ENCODE assay signal across 25 cellular contexts in the genomic region with DNA sequence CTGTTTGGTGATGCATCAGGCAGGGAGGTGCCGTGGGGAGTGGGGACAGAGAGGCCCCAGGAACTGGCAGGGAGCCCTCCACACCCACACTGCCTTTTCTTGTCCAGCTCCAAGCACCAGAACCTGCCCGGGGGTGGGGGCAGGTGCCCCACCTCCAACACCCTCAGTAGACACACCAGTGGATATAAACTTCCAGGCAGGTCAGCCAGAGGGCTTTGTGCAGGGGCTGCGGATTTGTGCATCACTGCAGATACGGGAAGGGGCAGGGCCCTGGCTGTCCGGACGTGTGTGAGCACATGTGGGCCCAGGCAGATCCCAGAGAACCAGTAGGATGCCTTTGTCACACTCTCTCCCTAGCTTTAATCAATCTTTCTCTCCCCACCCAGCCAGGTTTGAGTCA. TPM values are rescaled to one million over a fixed set of nuclear protein-coding genes. Genes with fewer than 3 reads are reported as not detected.
A peak's percentile ranks its signal among the peaks of the same experiment; 100 is the strongest.
DNase-seq lines count a peak whose midpoint lies in the region; ATAC-seq, FAIRE-seq and TF ChIP-seq lines count a peak whose summit lies in the region.
"Had no signal": no experiment of that assay in that cellular context is flagged by ENCODE, and none has a peak within 500 bp of the region (broad histone marks: within the 10 kb centered on the region; RNA-seq: fewer than 3 reads in every experiment).

No MANE protein-coding gene starts in this region.

- H3K4me2 ChIP-seq in HepG2 (ENCODE audit: low read depth, low read length) (no peak overlapping the region), GM23338 (no peak overlapping the region)

- H4K20me1 ChIP-seq in HepG2 (ENCODE audit: insufficient read depth, low read length), result no peaks in the 10 kb centered on the region
- no peaks in the 10 kb centered on the region for H4K20me1 ChIP-seq in GM23338 (replicated peaks; ENCODE audit: insufficient read depth)

- peaks cover 19 to 38% of the 10 kb centered on the region in 2 experiments; a peak in 4 of 5 replicates for H3K36me3 ChIP-seq in HepG2 (replicated peaks in 1 of 2; ENCODE audit: control insufficient read depth in 1 of 2, insufficient read depth in 2 of 2, low read length in 2 of 2)
- H3K36me3 ChIP-seq in right lobe of liver, result peaks cover 0 to 24% (median 5%) of the 10 kb centered on the region in 4 donors
- no peaks in the 10 kb centered on the region for H3K36me3 ChIP-seq in GM23338 (ENCODE audit: insufficient read depth)
- H3K36me3 ChIP-seq: BE2C had no signal

- CTCF ChIA-PET in HepG2 (lab: Yijun Ruan, JAX; ENCODE audit: low intra/inter-chr PET ratio, low total read pairs), result no interaction called here

- TF ChIP-seq EP300 in HepG2 (IDR thresholded peaks at IDR 0.05; ENCODE audit: low read depth in 2 of 2, low read length in 2 of 2) (no peak), HepG2 (CRISPR knock-in tag; IDR thresholded peaks at IDR 0.05; ENCODE audit: borderline replicate concordance) (no peak)

- intact Hi-C loops in HepG2 (cut with micrococcal nuclease; ENCODE audit: unreplicated experiment) (no loop called here), right lobe of liver (cut with DNase I) (no loop called here)

- TF ChIP-seq RAD21 in HepG2 (CRISPR knock-in tag; IDR thresholded peaks at IDR 0.05), result no peak

- H3K4me3 ChIP-seq in HepG2 (replicated peaks in 1 of 3; ENCODE audit: insufficient read depth in 1 of 3, low read depth in 2 of 3, low read length in 3 of 3), result no peak overlapping the region
- no peak overlapping the region for H3K4me3 ChIP-seq in right lobe of liver
- H3K4me3 ChIP-seq in epithelial cell of esophagus (ENCODE audit: low read length), result peak overlapping the region; percentile 55
- H3K4me3 ChIP-seq in GM23338, result no peak overlapping the region
- H3K4me3 ChIP-seq: heart right ventricle, psoas muscle had no signal

- H2AFZ ChIP-seq in HepG2 (ENCODE audit: low read length), result no peak overlapping the region
- no peak overlapping the region for H2AFZ ChIP-seq in GM23338

- H3K4me1 ChIP-seq in HepG2 (ENCODE audit: insufficient read depth, low read length), result peaks cover 13% of the 10 kb centered on the region
- no peaks in the 10 kb centered on the region for H3K4me1 ChIP-seq in right lobe of liver
- H3K4me1 ChIP-seq in GM23338 (ENCODE audit: insufficient read depth), result no peaks in the 10 kb centered on the region
- H3K4me1 ChIP-seq: BE2C, heart right ventricle, psoas muscle had no signal

- H3F3A ChIP-seq in GM23338 (replicated peaks; ENCODE audit: low read depth), result no peaks in the 10 kb centered on the region

- ATAC-seq in HepG2, result no peak
- ATAC-seq in right lobe of liver, result no peak
- no peak for ATAC-seq in GM23338
- ATAC-seq: activated CD8-positive, alpha-beta memory T cell treated with anti-CD3 and anti-CD28 coated beads, Interleukin-2, amount 10 ng/mL, durations not matched to agents 7 days and 5 days; HCT116; heart right ventricle; psoas muscle; SK-N-SH treated with all-trans-retinoic acid at 6 μM for 48 hours had no signal

- TF ChIP-seq POLR2A in HepG2 (IDR thresholded peaks at IDR 0.05; ENCODE audit: insufficient read depth in 1 of 2, low read depth in 2 of 2, low read length in 2 of 2) (no peak), right lobe of liver (IDR thresholded peaks at IDR 0.05) (no peak)

- TF ChIP-seq CTCF in HepG2 (CRISPR knock-in tag; IDR thresholded peaks at IDR 0.05) (no peak), right lobe of liver (IDR thresholded peaks at IDR 0.05) (no peak), epithelial cell of esophagus (IDR thresholded peaks at IDR 0.05; ENCODE audit: insufficient read depth, low read depth, low read length, missing control alignments) (no peak), nephron progenitor cell (IDR thresholded peaks at IDR 0.05) (no peak), GM23338 (conservative IDR thresholded peaks at IDR 0.05; ENCODE audit: low read depth in 2 of 2) (no peak)

- 88% methylated on average over 6 of the region's 6 CpGs for WGBS in HepG2 (ENCODE audit: low lambda C conversion rate)
- 80% methylated on average over 1 of the region's 6 CpGs for WGBS in right lobe of liver (ENCODE audit: insufficient coverage, low coverage, low lambda C conversion rate, missing lambda C conversion rate)

- POLR2A ChIA-PET in HepG2 (lab: Yijun Ruan, JAX), result interaction anchor here (1.0 to 16.5 kb wide), 4 partner anchors 12 to 43 kb away, joined by 5 to 435 read pairs (median 15); a partner anchor contains a TSS

- DNase-seq in HepG2 (ENCODE audit: low spot score) (no peak), right lobe of liver (no peak), epithelial cell of esophagus (ENCODE audit: low read depth) (peak; percentile 89), nephron progenitor cell (no peak), mucosa of gallbladder (ENCODE audit: low spot score) (no peak), A172 (ENCODE audit: low spot score) (no peak), GM23338 (ENCODE audit: low spot score) (no peak)
- DNase-seq in activated naive CD8-positive, alpha-beta T cell treated with anti-CD3 and anti-CD28 coated beads for 36 hours, result no peak
- DNase-seq: activated CD4-positive, alpha-beta T cell treated with anti-CD3 and anti-CD28 coated beads for 4 hours; activated CD8-positive, alpha-beta memory T cell treated with anti-CD3 and anti-CD28 coated beads, Interleukin-2, amount 10 ng/mL, durations not matched to agents 7 days and 5 days; anterior cingulate cortex; BE2C; central memory CD4-positive, alpha-beta T cell; dermis blood vessel endothelial cell; foreskin fibroblast; heart right ventricle; NCI-H1105; NCI-H2029; NCI-H774; psoas muscle; T-helper 2 cell had no signal

- H3K27ac ChIP-seq in HepG2 (ENCODE audit: extremely low read length, insufficient read depth, low read length), result no peak overlapping the region
- H3K27ac ChIP-seq in right lobe of liver, result no peak overlapping the region
- no peak overlapping the region for H3K27ac ChIP-seq in GM23338 (ENCODE audit: low read depth)
- H3K27ac ChIP-seq: heart right ventricle, psoas muscle had no signal

- H3K27ac Mint-ChIP-seq in nephron progenitor cell (peak overlapping the region; percentile 42), GM23338 (no peak overlapping the region)
- H3K27ac Mint-ChIP-seq in activated naive CD8-positive, alpha-beta T cell treated with anti-CD3 and anti-CD28 coated beads for 36 hours, result no peak overlapping the region
- H3K27ac Mint-ChIP-seq: activated CD8-positive, alpha-beta memory T cell treated with anti-CD3 and anti-CD28 coated beads, Interleukin-2, amount 10 ng/mL, durations not matched to agents 7 days and 5 days; activated naive CD4-positive, alpha-beta T cell treated with anti-CD3 and anti-CD28 coated beads, Interleukin-2, amount 50 U/mL, for 24 hours had no signal

- in situ Hi-C loops in HepG2 (cut with HindIII; ENCODE audit: extremely low pct_ligation_motif_present, low pct_unique_long_range_greater_than_20kb), result no loop called here

- H3K9me3 Mint-ChIP-seq in nephron progenitor cell, result no peaks in the 10 kb centered on the region
- no peaks in the 10 kb centered on the region for H3K9me3 Mint-ChIP-seq in activated naive CD8-positive, alpha-beta T cell treated with anti-CD3 and anti-CD28 coated beads for 36 hours
- H3K9me3 Mint-ChIP-seq in GM23338, result no peaks in the 10 kb centered on the region
- H3K9me3 Mint-ChIP-seq: activated naive CD4-positive, alpha-beta T cell treated with anti-CD3 and anti-CD28 coated beads, Interleukin-2, amount 50 U/mL, for 24 hours; IgD-negative memory B cell had no signal

- H3K4me3 Mint-ChIP-seq in nephron progenitor cell (no peak overlapping the region), GM23338 (no peak overlapping the region)
- no peak overlapping the region for H3K4me3 Mint-ChIP-seq in activated naive CD8-positive, alpha-beta T cell treated with anti-CD3 and anti-CD28 coated beads for 36 hours
- H3K4me3 Mint-ChIP-seq: activated CD8-positive, alpha-beta memory T cell treated with anti-CD3 and anti-CD28 coated beads, Interleukin-2, amount 10 ng/mL, durations not matched to agents 7 days and 5 days; activated naive CD4-positive, alpha-beta T cell treated with anti-CD3 and anti-CD28 coated beads, Interleukin-2, amount 50 U/mL, for 24 hours had no signal

- H3K27me3 Mint-ChIP-seq in nephron progenitor cell (ENCODE audit: low read depth, poor library complexity) (peaks cover 3% of the 10 kb centered on the region), GM23338 (ENCODE audit: insufficient read depth, low read depth, poor library complexity) (peaks cover 10% of the 10 kb centered on the region)
- no peaks in the 10 kb centered on the region for H3K27me3 Mint-ChIP-seq in activated naive CD8-positive, alpha-beta T cell treated with anti-CD3 and anti-CD28 coated beads for 36 hours
- H3K27me3 Mint-ChIP-seq: activated CD8-positive, alpha-beta memory T cell treated with anti-CD3 and anti-CD28 coated beads, Interleukin-2, amount 10 ng/mL, durations not matched to agents 7 days and 5 days; activated naive CD4-positive, alpha-beta T cell treated with anti-CD3 and anti-CD28 coated beads, Interleukin-2, amount 50 U/mL, for 24 hours; IgD-negative memory B cell had no signal

- H3K79me2 ChIP-seq in HepG2 (ENCODE audit: insufficient read depth, low read length), result no peaks in the 10 kb centered on the region
- no peaks in the 10 kb centered on the region for H3K79me2 ChIP-seq in GM23338 (replicated peaks; ENCODE audit: insufficient read depth)

- no peak for FAIRE-seq in HepG2 (lab: Jason Lieb, UNC)

- H3K9ac ChIP-seq in HepG2 (ENCODE audit: insufficient read depth, low read depth, low read length), result no peak overlapping the region

- H3K9me2 ChIP-seq in GM23338 (ENCODE audit: insufficient read depth), result no peaks in the 10 kb centered on the region

- H3K4me1 Mint-ChIP-seq in nephron progenitor cell (peaks cover 6% of the 10 kb centered on the region), GM23338 (peaks cover 3% of the 10 kb centered on the region; the same call in 1 of the 3 replicates)
- H3K4me1 Mint-ChIP-seq in activated naive CD8-positive, alpha-beta T cell treated with anti-CD3 and anti-CD28 coated beads for 36 hours, result no peaks in the 10 kb centered on the region
- H3K4me1 Mint-ChIP-seq: activated CD8-positive, alpha-beta memory T cell treated with anti-CD3 and anti-CD28 coated beads, Interleukin-2, amount 10 ng/mL, durations not matched to agents 7 days and 5 days; activated naive CD4-positive, alpha-beta T cell treated with anti-CD3 and anti-CD28 coated beads, Interleukin-2, amount 50 U/mL, for 24 hours had no signal

- H3K9me3 ChIP-seq in HepG2 (ENCODE audit: low read length), result no peaks in the 10 kb centered on the region
- H3K9me3 ChIP-seq in right lobe of liver, result no peaks in the 10 kb centered on the region
- H3K9me3 ChIP-seq: BE2C, heart right ventricle, psoas muscle had no signal

- H3K27me3 ChIP-seq in HepG2 (ENCODE audit: control insufficient read depth in 1 of 2, insufficient read depth in 2 of 2, low read length in 2 of 2) (no peaks in the 10 kb centered on the region), right lobe of liver (no peaks in the 10 kb centered on the region), GM23338 (ENCODE audit: insufficient read depth) (no peaks in the 10 kb centered on the region)
- H3K27me3 ChIP-seq: BE2C, heart right ventricle had no signal

- H3K36me3 Mint-ChIP-seq in nephron progenitor cell (ENCODE audit: low read depth) (peaks cover 10% of the 10 kb centered on the region), GM23338 (ENCODE audit: low read depth) (peaks cover 6% of the 10 kb centered on the region; the same call in 2 of the 3 replicates)
- H3K36me3 Mint-ChIP-seq in activated naive CD8-positive, alpha-beta T cell treated with anti-CD3 and anti-CD28 coated beads for 36 hours, result peaks cover 2% of the 10 kb centered on the region

- BruUV-seq in HepG2 (replicated peaks; lab: Mats Ljungman, UMichigan), result no TSS peak

RNA-seq across cellular contexts. Expression of a gene that starts 1.3 kb away (rescaled TPM):
- 1.9 and 3.2 TPM in 2 replicates for total RNA-seq in HepG2 (2016; rRNA removed; fragmentation: Illumina TruSeq; extraction: Trizol)
- 2.0 and 2.8 TPM in 2 replicates for total RNA-seq in HepG2 (2016; cell fraction: cytosol; rRNA removed; fragmentation: Illumina TruSeq; extraction: Trizol; ENCODE audit: low read depth)
- 0.86 and 4.5 TPM in 2 replicates for total RNA-seq in HepG2 (2016; cell fraction: insoluble cytoplasmic fraction; rRNA removed; fragmentation: Illumina TruSeq; extraction: Trizol)
- total RNA-seq in HepG2 (2016; cell fraction: membrane; rRNA removed; fragmentation: Illumina TruSeq; extraction: Trizol), result 2.8 and 3.2 TPM in 2 replicates
- total RNA-seq in HepG2 (2016; cell fraction: nucleus; rRNA removed; fragmentation: Illumina TruSeq; extraction: Trizol), result 5.9 and 9.4 TPM in 2 replicates
- polyA plus RNA-seq in HepG2 (2011; rRNA removed), result 9.5 and 10.6 TPM in 2 replicates
- polyA plus RNA-seq in HepG2 (2011; cell fraction: cytosol; rRNA removed), result 2.8 and 4.4 TPM in 2 replicates
- polyA plus RNA-seq in HepG2 (2011; cell fraction: nucleus; rRNA removed), result 70.4 and 118 TPM in 2 replicates
- 5.0 and 6.8 TPM in 2 replicates for polyA plus RNA-seq in HepG2 (2012)
- 1.5 and 2.0 TPM in 2 replicates for polyA plus RNA-seq in HepG2 (2016; cell fraction: cytosol; fragmentation: Illumina TruSeq; extraction: Trizol; ENCODE audit: low read depth)
- polyA plus RNA-seq in HepG2 (2016; cell fraction: insoluble cytoplasmic fraction; fragmentation: Illumina TruSeq; extraction: Trizol; ENCODE audit: low read depth), result 1.4 and 1.7 TPM in 2 replicates
- 1.9 and 2.6 TPM in 2 replicates for polyA plus RNA-seq in HepG2 (2016; cell fraction: membrane; fragmentation: Illumina TruSeq; extraction: Trizol; ENCODE audit: low read depth)
- polyA plus RNA-seq in HepG2 (2016; cell fraction: nucleus; fragmentation: Illumina TruSeq; extraction: Trizol; ENCODE audit: insufficient read depth, low read depth), result 19.1 and 23.5 TPM in 2 replicates
- polyA minus RNA-seq in HepG2 (2011; rRNA and poly(A)+ RNA removed; ENCODE audit: low replicate concordance), result 10.5 and 15.8 TPM in 2 replicates
- polyA minus RNA-seq in HepG2 (2011; cell fraction: cytosol; rRNA and poly(A)+ RNA removed), result 1.6 TPM in 1 of 2 replicates, not detected in the other
- polyA minus RNA-seq in HepG2 (2011; cell fraction: nucleus; rRNA and poly(A)+ RNA removed), result 19.0 and 26.3 TPM in 2 replicates
- total RNA-seq in right lobe of liver, result 1 to 10 TPM in 2 of 6 experiments, under 1 TPM in 4; 0.37 to 1.9 (median 0.77) TPM
- 1 to 10 TPM; 2.6 to 3.3 TPM for total RNA-seq in activated naive CD8-positive, alpha-beta T cell treated with anti-CD3 and anti-CD28 coated beads for 36 hours
- total RNA-seq in mucosa of gallbladder, result 3.0 TPM
- total RNA-seq in A172 (2014; rRNA removed; shearing (Covaris generic)), result 0.64 and 3.3 TPM in 2 replicates
- 0.39 and 0.63 TPM in 2 replicates for total RNA-seq in GM23338 (2014; rRNA removed; shearing (Covaris generic))
- polyA plus RNA-seq in GM23338 (2016; fragmentation: Nextera tagmentation; extraction: Ambion mirVana), result 0.31 and 0.42 TPM in 2 replicates
- polyA plus RNA-seq: IgD-negative memory B cell had no signal

RNA-seq across cellular contexts. Expression of a gene that starts 7.1 kb away (rescaled TPM):
- total RNA-seq in HepG2 (2016; rRNA removed; fragmentation: Illumina TruSeq; extraction: Trizol), result 31.2 and 57.9 TPM in 2 replicates
- total RNA-seq in HepG2 (2016; cell fraction: cytosol; rRNA removed; fragmentation: Illumina TruSeq; extraction: Trizol; ENCODE audit: low read depth), result 53.1 and 55.5 TPM in 2 replicates
- 28.7 and 55.2 TPM in 2 replicates for total RNA-seq in HepG2 (2016; cell fraction: insoluble cytoplasmic fraction; rRNA removed; fragmentation: Illumina TruSeq; extraction: Trizol)
- total RNA-seq in HepG2 (2016; cell fraction: membrane; rRNA removed; fragmentation: Illumina TruSeq; extraction: Trizol), result 39.6 and 50.8 TPM in 2 replicates
- total RNA-seq in HepG2 (2016; cell fraction: nucleus; rRNA removed; fragmentation: Illumina TruSeq; extraction: Trizol), result 73.3 and 76.1 TPM in 2 replicates
- polyA plus RNA-seq in HepG2 (2011; rRNA removed), result 90.8 and 111 TPM in 2 replicates
- polyA plus RNA-seq in HepG2 (2011; cell fraction: cytosol; rRNA removed), result 39.6 and 61.4 TPM in 2 replicates
- 727 and 889 TPM in 2 replicates for polyA plus RNA-seq in HepG2 (2011; cell fraction: nucleus; rRNA removed)
- polyA plus RNA-seq in HepG2 (2012), result 57.8 and 65.9 TPM in 2 replicates
- 23.3 and 25.5 TPM in 2 replicates for polyA plus RNA-seq in HepG2 (2016; cell fraction: cytosol; fragmentation: Illumina TruSeq; extraction: Trizol; ENCODE audit: low read depth)
- 26.2 and 35.5 TPM in 2 replicates for polyA plus RNA-seq in HepG2 (2016; cell fraction: insoluble cytoplasmic fraction; fragmentation: Illumina TruSeq; extraction: Trizol; ENCODE audit: low read depth)
- polyA plus RNA-seq in HepG2 (2016; cell fraction: membrane; fragmentation: Illumina TruSeq; extraction: Trizol; ENCODE audit: low read depth), result 26.4 and 35.2 TPM in 2 replicates
- polyA plus RNA-seq in HepG2 (2016; cell fraction: nucleus; fragmentation: Illumina TruSeq; extraction: Trizol; ENCODE audit: insufficient read depth, low read depth), result 187 and 194 TPM in 2 replicates
- polyA minus RNA-seq in HepG2 (2011; rRNA and poly(A)+ RNA removed; ENCODE audit: low replicate concordance), result 110 and 204 TPM in 2 replicates
- polyA minus RNA-seq in HepG2 (2011; cell fraction: cytosol; rRNA and poly(A)+ RNA removed), result 28.8 and 31.7 TPM in 2 replicates
- polyA minus RNA-seq in HepG2 (2011; cell fraction: nucleus; rRNA and poly(A)+ RNA removed), result 149 and 154 TPM in 2 replicates
- 10 to 100 TPM; 11.5 to 28.3 (median 15.2) TPM for total RNA-seq in right lobe of liver
- total RNA-seq in activated naive CD8-positive, alpha-beta T cell treated with anti-CD3 and anti-CD28 coated beads for 36 hours, result 10 to 100 TPM; 34.5 to 36.1 TPM
- total RNA-seq in mucosa of gallbladder, result 36.0 TPM
- total RNA-seq in A172 (2014; rRNA removed; shearing (Covaris generic)), result 14.7 and 15.2 TPM in 2 replicates
- 18.8 and 20.7 TPM in 2 replicates for total RNA-seq in GM23338 (2014; rRNA removed; shearing (Covaris generic))
- 17.6 and 25.2 TPM in 2 replicates for polyA plus RNA-seq in GM23338 (2016; fragmentation: Nextera tagmentation; extraction: Ambion mirVana)

RNA-seq across cellular contexts. Expression of a gene that starts 21.9 kb away (rescaled TPM):
- total RNA-seq in HepG2 (2016; rRNA removed; fragmentation: Illumina TruSeq; extraction: Trizol), result 73.5 and 73.7 TPM in 2 replicates
- total RNA-seq in HepG2 (2016; cell fraction: cytosol; rRNA removed; fragmentation: Illumina TruSeq; extraction: Trizol; ENCODE audit: low read depth), result 13.7 and 18.4 TPM in 2 replicates
- total RNA-seq in HepG2 (2016; cell fraction: insoluble cytoplasmic fraction; rRNA removed; fragmentation: Illumina TruSeq; extraction: Trizol), result 68.8 and 73.9 TPM in 2 replicates
- 41.9 and 48.5 TPM in 2 replicates for total RNA-seq in HepG2 (2016; cell fraction: membrane; rRNA removed; fragmentation: Illumina TruSeq; extraction: Trizol)
- 48.8 and 53.9 TPM in 2 replicates for total RNA-seq in HepG2 (2016; cell fraction: nucleus; rRNA removed; fragmentation: Illumina TruSeq; extraction: Trizol)
- 52.0 and 59.8 TPM in 2 replicates for polyA plus RNA-seq in HepG2 (2011; rRNA removed)
- polyA plus RNA-seq in HepG2 (2011; cell fraction: cytosol; rRNA removed), result 32.2 and 34.7 TPM in 2 replicates
- 73.2 and 83.2 TPM in 2 replicates for polyA plus RNA-seq in HepG2 (2011; cell fraction: nucleus; rRNA removed)
- 36.1 and 60.0 TPM in 2 replicates for polyA plus RNA-seq in HepG2 (2012)
- 10.3 and 11.1 TPM in 2 replicates for polyA plus RNA-seq in HepG2 (2016; cell fraction: cytosol; fragmentation: Illumina TruSeq; extraction: Trizol; ENCODE audit: low read depth)
- 65.8 and 69.3 TPM in 2 replicates for polyA plus RNA-seq in HepG2 (2016; cell fraction: insoluble cytoplasmic fraction; fragmentation: Illumina TruSeq; extraction: Trizol; ENCODE audit: low read depth)
- 26.7 and 30.0 TPM in 2 replicates for polyA plus RNA-seq in HepG2 (2016; cell fraction: membrane; fragmentation: Illumina TruSeq; extraction: Trizol; ENCODE audit: low read depth)
- 53.3 and 55.1 TPM in 2 replicates for polyA plus RNA-seq in HepG2 (2016; cell fraction: nucleus; fragmentation: Illumina TruSeq; extraction: Trizol; ENCODE audit: insufficient read depth, low read depth)
- polyA minus RNA-seq in HepG2 (2011; rRNA and poly(A)+ RNA removed; ENCODE audit: low replicate concordance), result 36.9 and 44.7 TPM in 2 replicates
- 25.1 and 30.9 TPM in 2 replicates for polyA minus RNA-seq in HepG2 (2011; cell fraction: cytosol; rRNA and poly(A)+ RNA removed)
- polyA minus RNA-seq in HepG2 (2011; cell fraction: nucleus; rRNA and poly(A)+ RNA removed), result 82.3 and 93.4 TPM in 2 replicates
- 10 to 100 TPM; 13.4 to 28.1 (median 24.1) TPM for total RNA-seq in right lobe of liver
- total RNA-seq in activated naive CD8-positive, alpha-beta T cell treated with anti-CD3 and anti-CD28 coated beads for 36 hours, result 10 to 100 TPM; 68.2 to 71.1 TPM
- 61.8 TPM for total RNA-seq in mucosa of gallbladder
- total RNA-seq in A172 (2014; rRNA removed; shearing (Covaris generic)), result 36.1 and 44.5 TPM in 2 replicates
- 24.6 and 36.0 TPM in 2 replicates for total RNA-seq in GM23338 (2014; rRNA removed; shearing (Covaris generic))
- 22.0 and 24.1 TPM in 2 replicates for polyA plus RNA-seq in GM23338 (2016; fragmentation: Nextera tagmentation; extraction: Ambion mirVana)

RNA-seq across cellular contexts. Expression of a gene that starts 31.6 kb away (rescaled TPM):
- 273 and 345 TPM in 2 replicates for total RNA-seq in HepG2 (2016; rRNA removed; fragmentation: Illumina TruSeq; extraction: Trizol)
- 151 and 152 TPM in 2 replicates for total RNA-seq in HepG2 (2016; cell fraction: cytosol; rRNA removed; fragmentation: Illumina TruSeq; extraction: Trizol; ENCODE audit: low read depth)
- total RNA-seq in HepG2 (2016; cell fraction: insoluble cytoplasmic fraction; rRNA removed; fragmentation: Illumina TruSeq; extraction: Trizol), result 269 and 346 TPM in 2 replicates
- 294 and 315 TPM in 2 replicates for total RNA-seq in HepG2 (2016; cell fraction: membrane; rRNA removed; fragmentation: Illumina TruSeq; extraction: Trizol)
- 141 and 150 TPM in 2 replicates for total RNA-seq in HepG2 (2016; cell fraction: nucleus; rRNA removed; fragmentation: Illumina TruSeq; extraction: Trizol)
- polyA plus RNA-seq in HepG2 (2011; rRNA removed), result 185 and 210 TPM in 2 replicates
- polyA plus RNA-seq in HepG2 (2011; cell fraction: cytosol; rRNA removed), result 161 and 177 TPM in 2 replicates
- 147 and 170 TPM in 2 replicates for polyA plus RNA-seq in HepG2 (2011; cell fraction: nucleus; rRNA removed)
- 162 and 212 TPM in 2 replicates for polyA plus RNA-seq in HepG2 (2012)
- polyA plus RNA-seq in HepG2 (2016; cell fraction: cytosol; fragmentation: Illumina TruSeq; extraction: Trizol; ENCODE audit: low read depth), result 118 and 119 TPM in 2 replicates
- polyA plus RNA-seq in HepG2 (2016; cell fraction: insoluble cytoplasmic fraction; fragmentation: Illumina TruSeq; extraction: Trizol; ENCODE audit: low read depth), result 260 and 276 TPM in 2 replicates
- polyA plus RNA-seq in HepG2 (2016; cell fraction: membrane; fragmentation: Illumina TruSeq; extraction: Trizol; ENCODE audit: low read depth), result 194 and 205 TPM in 2 replicates
- 151 and 154 TPM in 2 replicates for polyA plus RNA-seq in HepG2 (2016; cell fraction: nucleus; fragmentation: Illumina TruSeq; extraction: Trizol; ENCODE audit: insufficient read depth, low read depth)
- polyA minus RNA-seq in HepG2 (2011; rRNA and poly(A)+ RNA removed; ENCODE audit: low replicate concordance), result 58.4 and 179 TPM in 2 replicates
- 65.5 and 85.5 TPM in 2 replicates for polyA minus RNA-seq in HepG2 (2011; cell fraction: cytosol; rRNA and poly(A)+ RNA removed)
- 138 and 175 TPM in 2 replicates for polyA minus RNA-seq in HepG2 (2011; cell fraction: nucleus; rRNA and poly(A)+ RNA removed)
- total RNA-seq in right lobe of liver, result 10 to 100 TPM; 26.2 to 40.2 (median 34.2) TPM
- total RNA-seq in activated naive CD8-positive, alpha-beta T cell treated with anti-CD3 and anti-CD28 coated beads for 36 hours, result 10 to 100 TPM; 44.5 to 48.4 TPM
- 91.6 TPM for total RNA-seq in mucosa of gallbladder
- 49.3 and 52.7 TPM in 2 replicates for total RNA-seq in A172 (2014; rRNA removed; shearing (Covaris generic))
- total RNA-seq in GM23338 (2014; rRNA removed; shearing (Covaris generic)), result 60.6 and 67.0 TPM in 2 replicates
- 70.6 TPM in 2 replicates for polyA plus RNA-seq in GM23338 (2016; fragmentation: Nextera tagmentation; extraction: Ambion mirVana)

RNA-seq across cellular contexts. Expression of a gene that starts 32.1 kb away (rescaled TPM):
- 713 and 818 TPM in 2 replicates for total RNA-seq in HepG2 (2016; rRNA removed; fragmentation: Illumina TruSeq; extraction: Trizol)
- total RNA-seq in HepG2 (2016; cell fraction: cytosol; rRNA removed; fragmentation: Illumina TruSeq; extraction: Trizol; ENCODE audit: low read depth), result 394 and 546 TPM in 2 replicates
- 727 and 841 TPM in 2 replicates for total RNA-seq in HepG2 (2016; cell fraction: insoluble cytoplasmic fraction; rRNA removed; fragmentation: Illumina TruSeq; extraction: Trizol)
- total RNA-seq in HepG2 (2016; cell fraction: membrane; rRNA removed; fragmentation: Illumina TruSeq; extraction: Trizol), result 518 and 609 TPM in 2 replicates
- 243 and 273 TPM in 2 replicates for total RNA-seq in HepG2 (2016; cell fraction: nucleus; rRNA removed; fragmentation: Illumina TruSeq; extraction: Trizol)
- 473 and 535 TPM in 2 replicates for polyA plus RNA-seq in HepG2 (2011; rRNA removed)
- polyA plus RNA-seq in HepG2 (2011; cell fraction: cytosol; rRNA removed), result 355 and 455 TPM in 2 replicates
- polyA plus RNA-seq in HepG2 (2011; cell fraction: nucleus; rRNA removed), result 126 and 158 TPM in 2 replicates
- polyA plus RNA-seq in HepG2 (2012), result 433 and 508 TPM in 2 replicates
- polyA plus RNA-seq in HepG2 (2016; cell fraction: cytosol; fragmentation: Illumina TruSeq; extraction: Trizol; ENCODE audit: low read depth), result 449 and 646 TPM in 2 replicates
- 889 and 948 TPM in 2 replicates for polyA plus RNA-seq in HepG2 (2016; cell fraction: insoluble cytoplasmic fraction; fragmentation: Illumina TruSeq; extraction: Trizol; ENCODE audit: low read depth)
- 521 and 635 TPM in 2 replicates for polyA plus RNA-seq in HepG2 (2016; cell fraction: membrane; fragmentation: Illumina TruSeq; extraction: Trizol; ENCODE audit: low read depth)
- polyA plus RNA-seq in HepG2 (2016; cell fraction: nucleus; fragmentation: Illumina TruSeq; extraction: Trizol; ENCODE audit: insufficient read depth, low read depth), result 510 and 513 TPM in 2 replicates
- polyA minus RNA-seq in HepG2 (2011; rRNA and poly(A)+ RNA removed; ENCODE audit: low replicate concordance), result 166 and 230 TPM in 2 replicates
- 89.3 and 98.3 TPM in 2 replicates for polyA minus RNA-seq in HepG2 (2011; cell fraction: cytosol; rRNA and poly(A)+ RNA removed)
- polyA minus RNA-seq in HepG2 (2011; cell fraction: nucleus; rRNA and poly(A)+ RNA removed), result 88.1 and 108 TPM in 2 replicates
- total RNA-seq in right lobe of liver, result 10 to 100 TPM; 60.0 to 72.9 (median 68.7) TPM
- 100 to 1,000 TPM; 194 to 201 TPM for total RNA-seq in activated naive CD8-positive, alpha-beta T cell treated with anti-CD3 and anti-CD28 coated beads for 36 hours
- total RNA-seq in mucosa of gallbladder, result 121 TPM
- total RNA-seq in A172 (2014; rRNA removed; shearing (Covaris generic)), result 201 and 286 TPM in 2 replicates
- total RNA-seq in GM23338 (2014; rRNA removed; shearing (Covaris generic)), result 130 and 172 TPM in 2 replicates
- 401 and 418 TPM in 2 replicates for polyA plus RNA-seq in GM23338 (2016; fragmentation: Nextera tagmentation; extraction: Ambion mirVana)
